Comparison of ENCODE assay signal across 14 cellular contexts in genomic region chr17:45123076-45123770, GRCh38. TPM values are rescaled to one million over a fixed set of nuclear protein-coding genes. Genes with fewer than 3 reads are reported as not detected.
DNase-seq lines count a peak whose midpoint lies in the region; ATAC-seq, FAIRE-seq and TF ChIP-seq lines count a peak whose summit lies in the region.
"Had no signal": no experiment of that assay in that cellular context is flagged by ENCODE, and none has a peak within 500 bp of the region (broad histone marks: within the 10 kb centered on the region; RNA-seq: fewer than 3 reads in every experiment).

No MANE protein-coding gene starts in this region.

- CTCF ChIA-PET in endothelial cell of umbilical vein (lab: Charles Lee) = interaction anchor here (1.0 to 3.8 kb wide), 6 partner anchors 10 to 345 kb away, joined by 3 to 20 read pairs (median 6); partner anchors contain the start of gene ACBD4

- dilution Hi-C loops in endothelial cell of umbilical vein (cut with MboI; ENCODE audit: extremely low pct_ligation_motif_present, low sequenced_read_pairs) = no loop called here

- H3K36me3 ChIP-seq in right atrium auricular region = peaks cover 12% of the 10 kb centered on the region
- H3K36me3 ChIP-seq in heart left ventricle = peaks cover 0 to 27% (median 15%) of the 10 kb centered on the region in 9 donors
- peaks cover 0 to 2% of the 10 kb centered on the region in 2 experiments for H3K36me3 ChIP-seq in endothelial cell of umbilical vein (ENCODE audit: control insufficient read depth in 2 of 2, extremely low read depth in 1 of 2, insufficient read depth in 2 of 2, low read length in 2 of 2)
- H3K36me3 ChIP-seq in osteoblast (ENCODE audit: insufficient read depth, low read length) = no peaks in the 10 kb centered on the region
- H3K36me3 ChIP-seq in uterus = no peaks in the 10 kb centered on the region
- H3K36me3 ChIP-seq: ovary had no signal

- H3K4me1 ChIP-seq in right atrium auricular region = peaks cover 0 to 51% of the 10 kb centered on the region in 2 donors
- peaks cover 7 to 53% (median 35%) of the 10 kb centered on the region in 12 donors for H3K4me1 ChIP-seq in heart left ventricle
- peaks cover 27% of the 10 kb centered on the region for H3K4me1 ChIP-seq in endothelial cell of umbilical vein (ENCODE audit: control insufficient read depth, extremely low read depth, insufficient read depth, low read length)
- H3K4me1 ChIP-seq in osteoblast (ENCODE audit: insufficient read depth, low read length) = peaks cover 21% of the 10 kb centered on the region
- peaks cover 1 to 19% of the 10 kb centered on the region in 2 donors for H3K4me1 ChIP-seq in uterus

- no peaks in the 10 kb centered on the region for H3K27me3 ChIP-seq in right atrium auricular region
- no peaks in the 10 kb centered on the region for H3K27me3 ChIP-seq in heart left ventricle
- no peaks in the 10 kb centered on the region for H3K27me3 ChIP-seq in endothelial cell of umbilical vein (ENCODE audit: control insufficient read depth in 2 of 2, insufficient read depth in 2 of 2, low read length in 2 of 2)
- no peaks in the 10 kb centered on the region for H3K27me3 ChIP-seq in osteoblast (ENCODE audit: insufficient read depth, low read length)
- H3K27me3 ChIP-seq in uterus = no peaks in the 10 kb centered on the region
- H3K27me3 ChIP-seq: ovary had no signal

- DNase-seq in right atrium auricular region (ENCODE audit: low spot score) (no peak), heart left ventricle (no peak), endothelial cell of umbilical vein (ENCODE audit: low read depth, low spot score) (no peak), osteoblast (ENCODE audit: insufficient read length, low spot score, missing footprints) (peak; percentile 76), uterus (no peak), NCI-H1417 treated with DMSO at 0.1 percent for 48 hours (lab: John Stamatoyannopoulos, UW) (no peak), GM12891 (ENCODE audit: insufficient read length, low spot score) (no peak)
- DNase-seq: activated CD8-positive, alpha-beta memory T cell treated with anti-CD3 and anti-CD28 coated beads for 24 hours; NCI-H1436 had no signal

- H3K79me2 ChIP-seq in endothelial cell of umbilical vein (ENCODE audit: control insufficient read depth, insufficient read depth, low read length) (no peaks in the 10 kb centered on the region), osteoblast (ENCODE audit: insufficient read depth, low read length) (peaks cover 23% of the 10 kb centered on the region)

- H2AFZ ChIP-seq in endothelial cell of umbilical vein (ENCODE audit: low read depth, low read length) (no peak overlapping the region), osteoblast (ENCODE audit: low read length) (no peak overlapping the region)

- peak overlapping the region; percentile 6 for H3K4me2 ChIP-seq in endothelial cell of umbilical vein (ENCODE audit: insufficient read depth, low read length)
- no peak overlapping the region for H3K4me2 ChIP-seq in osteoblast (ENCODE audit: insufficient read depth, low read length)

- no peaks in the 10 kb centered on the region for H3K9me1 ChIP-seq in endothelial cell of umbilical vein (replicated peaks; ENCODE audit: control insufficient read depth, extremely low read depth, insufficient read depth, low read length)

- ATAC-seq in heart left ventricle = no peak
- ATAC-seq in GM18498 (IDR thresholded peaks at IDR 0.05; ENCODE audit: unreplicated experiment) = no peak

- TF ChIP-seq CTCF in right atrium auricular region (IDR thresholded peaks at IDR 0.05) (no peak), heart left ventricle (IDR thresholded peaks at IDR 0.05) (no peak), endothelial cell of umbilical vein (IDR thresholded peaks at IDR 0.05; ENCODE audit: extremely low read depth in 1 of 2, insufficient read depth in 1 of 2, low read depth in 1 of 2, low read length in 2 of 2) (no peak), osteoblast (IDR thresholded peaks at IDR 0.05; ENCODE audit: extremely low read depth, low read depth, low read length) (no peak), uterus (IDR thresholded peaks at IDR 0.05) (no peak)

- 90 to 97% (median 94%) methylated on average over 5 to 6 of the region's 6 CpGs for WGBS in heart left ventricle, 4 donors

- peak overlapping the region; percentile 15 for H3K9ac ChIP-seq in endothelial cell of umbilical vein (replicated peaks; ENCODE audit: extremely low read depth, insufficient read depth, low read length)

- intact Hi-C loops in heart left ventricle (cut with DNase I) = loop anchor here in 2 of 10 donors (10.0 kb wide), 1 partner anchor 348 kb away; no protein-coding TSS in a partner anchor
- intact Hi-C loops in endothelial cell of umbilical vein (cut with micrococcal nuclease) = no loop called here
- intact Hi-C loops in uterus (cut with DNase I; ENCODE audit: low total_unique reads) = no loop called here

- BruUV-seq in endothelial cell of umbilical vein (replicated peaks; lab: Mats Ljungman, UMichigan) = no TSS peak

- no peak overlapping the region for H3K4me3 ChIP-seq in right atrium auricular region
- H3K4me3 ChIP-seq in heart left ventricle = no peak overlapping the region
- no peak overlapping the region for H3K4me3 ChIP-seq in endothelial cell of umbilical vein (replicated peaks in 1 of 3; ENCODE audit: insufficient read depth in 1 of 3, low read depth in 1 of 3, low read length in 3 of 3)
- H3K4me3 ChIP-seq in osteoblast (ENCODE audit: insufficient read depth, low read length) = no peak overlapping the region
- H3K4me3 ChIP-seq in uterus = no peak overlapping the region
- H3K4me3 ChIP-seq: GM12878, ovary had no signal

- H3K9me3 ChIP-seq in right atrium auricular region (no peaks in the 10 kb centered on the region), heart left ventricle (no peaks in the 10 kb centered on the region), endothelial cell of umbilical vein (replicated peaks; ENCODE audit: control insufficient read depth, insufficient read depth, low read length) (no peaks in the 10 kb centered on the region), osteoblast (ENCODE audit: low read depth, low read length) (no peaks in the 10 kb centered on the region), uterus (no peaks in the 10 kb centered on the region)
- H3K9me3 ChIP-seq: ovary had no signal

- POLR2A ChIA-PET in endothelial cell of umbilical vein (lab: Charles Lee) = interaction anchor here (0.6 kb wide), 1 partner anchor 56 kb away, joined by 3 read pairs; no protein-coding TSS in a partner anchor

- TF ChIP-seq POLR2A in heart left ventricle (IDR thresholded peaks at IDR 0.05) = no peak
- no peak for TF ChIP-seq POLR2A in endothelial cell of umbilical vein (IDR thresholded peaks at IDR 0.05; ENCODE audit: low read depth, low read length)
- no peak for TF ChIP-seq POLR2A in uterus (IDR thresholded peaks at IDR 0.05)
- TF ChIP-seq POLR2A in GM12891 (IDR thresholded peaks at IDR 0.05; ENCODE audit: low read depth, low read length) = no peak

- no peaks in the 10 kb centered on the region for H4K20me1 ChIP-seq in endothelial cell of umbilical vein (replicated peaks; ENCODE audit: control insufficient read depth, extremely low read depth, insufficient read depth, low read length)
- no peaks in the 10 kb centered on the region for H4K20me1 ChIP-seq in osteoblast (ENCODE audit: insufficient read depth, low read length)

- H3K27ac ChIP-seq in right atrium auricular region (peak overlapping the region; percentile 61 to 67), heart left ventricle (peak overlapping the region in 3 of 12 donors; percentile 10 to 59 (median 27)), endothelial cell of umbilical vein (ENCODE audit: insufficient read depth, low read depth, low read length) (peak overlapping the region; percentile 49), osteoblast (ENCODE audit: low read depth, low read length) (peak overlapping the region; percentile 70), uterus (peak overlapping the region; percentile 68 to 88)
- H3K27ac ChIP-seq: VCaP had no signal

- FAIRE-seq in endothelial cell of umbilical vein (lab: Jason Lieb, UNC) = no peak
- FAIRE-seq in GM12891 (lab: Jason Lieb, UNC) = no peak
- FAIRE-seq: A204.1, GM12878 had no signal

RNA-seq across cellular contexts. Expression of gene PLCD3, which starts 9.1 kb away (rescaled TPM):
- total RNA-seq in right atrium auricular region = 100 to 1,000 TPM; 102 to 156 TPM
- 100 to 1,000 TPM; 102 to 207 (median 123) TPM for total RNA-seq in heart left ventricle
- 100 to 1,000 TPM in 1 of 2 donors, 10 to 100 TPM in 1; 92.8 to 105 TPM for polyA plus RNA-seq in heart left ventricle
- 35.0 and 43.1 TPM in 2 replicates for total RNA-seq in endothelial cell of umbilical vein
- 30.4 and 42.0 TPM in 2 replicates for polyA plus RNA-seq in endothelial cell of umbilical vein
- 25.0 and 32.8 TPM in 2 replicates for polyA plus RNA-seq in endothelial cell of umbilical vein (2011; cell fraction: cytosol; rRNA removed)
- polyA plus RNA-seq in endothelial cell of umbilical vein (2011; cell fraction: nucleus; rRNA removed) = 21.4 and 26.3 TPM in 2 replicates
- polyA plus RNA-seq in endothelial cell of umbilical vein (2012) = 33.1 and 40.7 TPM in 2 replicates
- 22.5 and 38.7 TPM in 2 replicates for polyA minus RNA-seq in endothelial cell of umbilical vein
- polyA minus RNA-seq in endothelial cell of umbilical vein (2011; cell fraction: cytosol; rRNA and poly(A)+ RNA removed) = 81.3 TPM
- polyA minus RNA-seq in endothelial cell of umbilical vein (2011; cell fraction: nucleus; rRNA and poly(A)+ RNA removed) = 7.3 and 14.1 TPM in 2 replicates
- total RNA-seq in osteoblast = 31.5 and 47.7 TPM in 2 replicates
- 10 to 100 TPM in 2 of 4 donors, 1 to 10 TPM in 2; 1.5 to 90.8 (median 8.9) TPM for total RNA-seq in uterus
- 0.53 TPM for polyA plus RNA-seq in GM12891 (2012; ENCODE audit: low read depth, missing spikeins)

RNA-seq across cellular contexts. Expression of gene ACBD4, which starts 12.3 kb away (rescaled TPM):
- total RNA-seq in right atrium auricular region (1 to 10 TPM; 9.0 to 9.4 TPM), heart left ventricle (1 to 10 TPM; 4.1 to 9.8 (median 6.3) TPM), endothelial cell of umbilical vein (6.7 and 7.5 TPM in 2 replicates), osteoblast (4.7 and 6.2 TPM in 2 replicates), uterus (10 to 100 TPM in 3 of 4 donors, 1 to 10 TPM in 1; 7.8 to 37.7 (median 26.1) TPM)
- polyA plus RNA-seq in heart left ventricle (1 to 10 TPM; 3.3 to 8.8 TPM), endothelial cell of umbilical vein (4.5 and 4.7 TPM in 2 replicates)
- 2.6 and 3.8 TPM in 2 replicates for polyA plus RNA-seq in endothelial cell of umbilical vein (2011; cell fraction: cytosol; rRNA removed)
- polyA plus RNA-seq in endothelial cell of umbilical vein (2011; cell fraction: nucleus; rRNA removed) = 13.7 and 19.5 TPM in 2 replicates
- polyA plus RNA-seq in endothelial cell of umbilical vein (2012) = 3.1 and 6.8 TPM in 2 replicates
- polyA minus RNA-seq in endothelial cell of umbilical vein = 3.7 and 5.2 TPM in 2 replicates
- 4.2 TPM for polyA minus RNA-seq in endothelial cell of umbilical vein (2011; cell fraction: cytosol; rRNA and poly(A)+ RNA removed)
- polyA minus RNA-seq in endothelial cell of umbilical vein (2011; cell fraction: nucleus; rRNA and poly(A)+ RNA removed) = 5.5 and 7.2 TPM in 2 replicates
- polyA plus RNA-seq in GM12891 (2012; ENCODE audit: low read depth, missing spikeins) = 8.1 TPM

RNA-seq across cellular contexts. Expression of gene HEXIM1, which starts 25.1 kb away (rescaled TPM):
- total RNA-seq in right atrium auricular region = 10 to 100 TPM; 16.4 to 31.1 TPM
- 10 to 100 TPM; 14.4 to 28.7 (median 22.5) TPM for total RNA-seq in heart left ventricle
- polyA plus RNA-seq in heart left ventricle = 10 to 100 TPM; 11.9 to 12.4 TPM
- total RNA-seq in endothelial cell of umbilical vein = 20.0 and 20.6 TPM in 2 replicates
- 5.0 and 7.0 TPM in 2 replicates for polyA plus RNA-seq in endothelial cell of umbilical vein
- polyA plus RNA-seq in endothelial cell of umbilical vein (2011; cell fraction: cytosol; rRNA removed) = 8.9 and 10.3 TPM in 2 replicates
- 8.1 and 8.9 TPM in 2 replicates for polyA plus RNA-seq in endothelial cell of umbilical vein (2011; cell fraction: nucleus; rRNA removed)
- polyA plus RNA-seq in endothelial cell of umbilical vein (2012) = 11.3 and 14.3 TPM in 2 replicates
- polyA minus RNA-seq in endothelial cell of umbilical vein = 3.7 and 5.7 TPM in 2 replicates
- 12.7 TPM for polyA minus RNA-seq in endothelial cell of umbilical vein (2011; cell fraction: cytosol; rRNA and poly(A)+ RNA removed)
- 3.8 and 4.3 TPM in 2 replicates for polyA minus RNA-seq in endothelial cell of umbilical vein (2011; cell fraction: nucleus; rRNA and poly(A)+ RNA removed)
- total RNA-seq in osteoblast = 10.9 and 12.1 TPM in 2 replicates
- total RNA-seq in uterus = 10 to 100 TPM; 23.8 to 60.6 (median 26.7) TPM
- polyA plus RNA-seq in GM12891 (2012; ENCODE audit: low read depth, missing spikeins) = 21.4 TPM

RNA-seq across cellular contexts. Expression of gene HEXIM2, which starts 38.5 kb away (rescaled TPM):
- 1 to 10 TPM; 3.1 to 6.8 TPM for total RNA-seq in right atrium auricular region
- 1 to 10 TPM; 3.9 to 7.5 (median 5.7) TPM for total RNA-seq in heart left ventricle
- polyA plus RNA-seq in heart left ventricle = 1 to 10 TPM; 3.4 to 6.4 TPM
- 3.8 and 4.3 TPM in 2 replicates for total RNA-seq in endothelial cell of umbilical vein
- polyA plus RNA-seq in endothelial cell of umbilical vein = 2.9 and 3.7 TPM in 2 replicates
- 2.9 and 3.4 TPM in 2 replicates for polyA plus RNA-seq in endothelial cell of umbilical vein (2011; cell fraction: cytosol; rRNA removed)
- polyA plus RNA-seq in endothelial cell of umbilical vein (2011; cell fraction: nucleus; rRNA removed) = 2.9 and 3.1 TPM in 2 replicates
- 3.1 TPM in 2 replicates for polyA plus RNA-seq in endothelial cell of umbilical vein (2012)
- polyA minus RNA-seq in endothelial cell of umbilical vein = 0.92 and 1.4 TPM in 2 replicates
- polyA minus RNA-seq in endothelial cell of umbilical vein (2011; cell fraction: cytosol; rRNA and poly(A)+ RNA removed) = 8.0 TPM
- polyA minus RNA-seq in endothelial cell of umbilical vein (2011; cell fraction: nucleus; rRNA and poly(A)+ RNA removed) = 0.58 and 0.96 TPM in 2 replicates
- 10.0 and 10.9 TPM in 2 replicates for total RNA-seq in osteoblast
- total RNA-seq in uterus = 10 to 100 TPM in 1 of 4 donors, 1 to 10 TPM in 2, not detected in 1; 3.0 to 11.6 (median 7.6) TPM
- 8.7 TPM for polyA plus RNA-seq in GM12891 (2012; ENCODE audit: low read depth, missing spikeins)
